14 cellular contexts compared by ENCODE assay signal in genomic region chr20:62409086-62409853, GRCh38. TPM values are rescaled to one million over a fixed set of nuclear protein-coding genes. Genes with fewer than 3 reads are reported as not detected.
DNase-seq lines count a peak whose midpoint lies in the region; ATAC-seq and TF ChIP-seq lines count a peak whose summit lies in the region.
"Had no signal": no experiment of that assay in that cellular context is flagged by ENCODE, and none has a peak within 500 bp of the region (broad histone marks: within the 10 kb centered on the region; RNA-seq: fewer than 3 reads in every experiment).

No MANE protein-coding gene starts in this region.

- no peaks in the 10 kb centered on the region for H3K9me3 Mint-ChIP-seq in activated naive CD4-positive, alpha-beta T cell treated with anti-CD3 and anti-CD28 coated beads, Interleukin-2, amount 10 ng/mL, durations not matched to agents 7 days and 5 days
- H3K9me3 Mint-ChIP-seq in memory B cell (no peaks in the 10 kb centered on the region), type B pancreatic cell (no peaks in the 10 kb centered on the region)
- H3K9me3 Mint-ChIP-seq: activated naive CD8-positive, alpha-beta T cell treated with anti-CD3 and anti-CD28 coated beads, Interleukin-2, amount 10 ng/mL, durations not matched to agents 7 days and 5 days had no signal

- intact Hi-C loops in PC-9 (cut with micrococcal nuclease; ENCODE audit: unreplicated experiment): loop anchor here (5.0 to 10.0 kb wide), 4 partner anchors 213 to 394 kb away; no protein-coding TSS in a partner anchor

- no peak overlapping the region for H3K18ac ChIP-seq in mesendoderm (ENCODE audit: low read length)

- H2BK5ac ChIP-seq in mesendoderm (ENCODE audit: low read length): no peak overlapping the region

- peak overlapping the region; percentile 13 for H3K4me3 Mint-ChIP-seq in activated naive CD4-positive, alpha-beta T cell treated with anti-CD3 and anti-CD28 coated beads, Interleukin-2, amount 10 ng/mL, durations not matched to agents 7 days and 5 days
- peak overlapping the region; percentile 33 for H3K4me3 Mint-ChIP-seq in memory B cell
- H3K4me3 Mint-ChIP-seq in type B pancreatic cell: peak overlapping the region; percentile 45

- H3K9me2 ChIP-seq in PC-9 (ENCODE audit: insufficient read depth): no peaks in the 10 kb centered on the region

- no peak overlapping the region for H2AK5ac ChIP-seq in mesendoderm (ENCODE audit: low read length)

- peaks cover 31% of the 10 kb centered on the region for H3K4me1 Mint-ChIP-seq in activated naive CD4-positive, alpha-beta T cell treated with anti-CD3 and anti-CD28 coated beads, Interleukin-2, amount 10 ng/mL, durations not matched to agents 7 days and 5 days
- H3K4me1 Mint-ChIP-seq in memory B cell (peaks cover 29% of the 10 kb centered on the region), type B pancreatic cell (ENCODE audit: unreplicated experiment) (peaks cover 14% of the 10 kb centered on the region)

- H3K4ac ChIP-seq in mesendoderm (ENCODE audit: low read depth, low read length): no peak overlapping the region

- no peaks in the 10 kb centered on the region for H3K9me3 ChIP-seq in PC-9 (ENCODE audit: insufficient read depth, low read depth)
- H3K9me3 ChIP-seq: SJSA1, upper lobe of right lung had no signal

- H3K4me2 ChIP-seq in PC-9 (0 out of 2 replicates have a peak overlapping the region, but pooled peaks have one; percentile 23), mesendoderm (ENCODE audit: low read length) (no peak overlapping the region)

- H3K27ac ChIP-seq in PC-9 (no peak overlapping the region), mesendoderm (ENCODE audit: low read depth, low read length) (no peak overlapping the region)
- H3K27ac ChIP-seq: SJSA1, upper lobe of right lung had no signal

- H3K79me2 ChIP-seq in PC-9 (ENCODE audit: low read depth) (no peaks in the 10 kb centered on the region), mesendoderm (ENCODE audit: control insufficient read depth, insufficient read depth, low read length) (no peaks in the 10 kb centered on the region)

- no peak overlapping the region for H3K23ac ChIP-seq in mesendoderm (ENCODE audit: low read length)

- H2AFZ ChIP-seq in PC-9: no peak overlapping the region

- DNase-seq in activated naive CD4-positive, alpha-beta T cell treated with anti-CD3 and anti-CD28 coated beads, Interleukin-2, amount 10 ng/mL, durations not matched to agents 7 days and 5 days: no peak
- no peak for DNase-seq in activated naive CD4-positive, alpha-beta T cell treated with anti-CD3 and anti-CD28 coated beads, Interleukin-2, amount 50 U/mL, for 16 hours
- DNase-seq in PC-9 (no peak), memory B cell (ENCODE audit: low spot score in 2 of 2) (no peak), type B pancreatic cell (ENCODE audit: extremely low spot score, unreplicated experiment) (no peak), mesendoderm (no peak), glomerular visceral epithelial cell (ENCODE audit: extremely low spot score) (no peak), globus pallidus (ENCODE audit: low spot score) (no peak)
- DNase-seq: NCI-H2081 treated with DMSO at 0.1 percent for 48 hours had no signal

- H4K20me1 ChIP-seq in PC-9 (ENCODE audit: insufficient read depth): peaks cover 11% of the 10 kb centered on the region; the same call in 1 of the 2 replicates

- no peak overlapping the region for H4K8ac ChIP-seq in mesendoderm (ENCODE audit: low read depth, low read length)

- POLR2A ChIA-PET in PC-9 (lab: Charles Lee; ENCODE audit: unreplicated experiment): no interaction called here

- peaks cover 32% of the 10 kb centered on the region for H3K27me3 Mint-ChIP-seq in activated naive CD4-positive, alpha-beta T cell treated with anti-CD3 and anti-CD28 coated beads, Interleukin-2, amount 10 ng/mL, durations not matched to agents 7 days and 5 days
- H3K27me3 Mint-ChIP-seq in memory B cell (no peaks in the 10 kb centered on the region), type B pancreatic cell (no peaks in the 10 kb centered on the region)

- peaks cover 13% of the 10 kb centered on the region; the same call in 1 of the 2 replicates for H3F3A ChIP-seq in PC-9 (ENCODE audit: insufficient read depth, low read depth)

- no TSS peak for BruUV-seq in PC-9 (replicated peaks; lab: Mats Ljungman, UMichigan)

- no peak overlapping the region for H3K27ac Mint-ChIP-seq in activated naive CD4-positive, alpha-beta T cell treated with anti-CD3 and anti-CD28 coated beads, Interleukin-2, amount 10 ng/mL, durations not matched to agents 7 days and 5 days
- H3K27ac Mint-ChIP-seq in memory B cell (no peak overlapping the region), type B pancreatic cell (peak overlapping the region; percentile 70)
- H3K27ac Mint-ChIP-seq: activated naive CD8-positive, alpha-beta T cell treated with anti-CD3 and anti-CD28 coated beads, Interleukin-2, amount 10 ng/mL, durations not matched to agents 7 days and 5 days had no signal

- H3K4me1 ChIP-seq in PC-9 (replicated peaks; ENCODE audit: insufficient read depth): peaks cover 18% of the 10 kb centered on the region
- peaks cover 3% of the 10 kb centered on the region for H3K4me1 ChIP-seq in mesendoderm (ENCODE audit: control insufficient read depth, low read depth, low read length)

- no CpG with 5 or more reads among the region's 12 CpGs for WGBS in mesendoderm (ENCODE audit: extremely low coverage, insufficient coverage, low lambda C conversion rate)

- TF ChIP-seq CTCF in PC-9 (conservative IDR thresholded peaks at IDR 0.05) (no peak), type B pancreatic cell (conservative IDR thresholded peaks at IDR 0.05) (no peak)

- H4K5ac ChIP-seq in mesendoderm (ENCODE audit: low read length): no peak overlapping the region

- H3K79me1 ChIP-seq in mesendoderm (ENCODE audit: low read length): peaks cover 2% of the 10 kb centered on the region

- no peaks in the 10 kb centered on the region for H3K36me3 Mint-ChIP-seq in activated naive CD4-positive, alpha-beta T cell treated with anti-CD3 and anti-CD28 coated beads, Interleukin-2, amount 10 ng/mL, durations not matched to agents 7 days and 5 days
- no peaks in the 10 kb centered on the region for H3K36me3 Mint-ChIP-seq in memory B cell
- H3K36me3 Mint-ChIP-seq in type B pancreatic cell: no peaks in the 10 kb centered on the region
- H3K36me3 Mint-ChIP-seq: activated naive CD8-positive, alpha-beta T cell treated with anti-CD3 and anti-CD28 coated beads, Interleukin-2, amount 10 ng/mL, durations not matched to agents 7 days and 5 days had no signal

- CTCF ChIA-PET in activated naive CD4-positive, alpha-beta T cell treated with anti-CD3 and anti-CD28 coated beads, Interleukin-2, amount 10 ng/mL, durations not matched to agents 7 days and 5 days (lab: Charles Lee): interaction anchor here (0.8 to 2.8 kb wide), 15 partner anchors 9 to 402 kb away, joined by 3 to 12 read pairs (median 4); no protein-coding TSS in a partner anchor
- CTCF ChIA-PET in PC-9 (lab: Charles Lee): interaction anchor here (1.2 to 1.6 kb wide), 2 partner anchors 17 to 207 kb away, joined by 4 to 5 read pairs; no protein-coding TSS in a partner anchor

- no peaks in the 10 kb centered on the region for H3K27me3 ChIP-seq in PC-9 (ENCODE audit: insufficient read depth, low read depth)
- H3K27me3 ChIP-seq in mesendoderm (ENCODE audit: insufficient read depth, low read length, poor library complexity): no peaks in the 10 kb centered on the region
- H3K27me3 ChIP-seq: upper lobe of right lung had no signal

- no peak overlapping the region for H2BK120ac ChIP-seq in mesendoderm (ENCODE audit: low read depth, low read length)

- no peak for ATAC-seq in memory B cell (ENCODE audit: low read depth)
- ATAC-seq: esophagus mucosa had no signal

- no peak overlapping the region for H3K56ac ChIP-seq in mesendoderm (ENCODE audit: low read length)

- H3K4me3 ChIP-seq in PC-9 (no peak overlapping the region), mesendoderm (ENCODE audit: low read length) (no peak overlapping the region)
- H3K4me3 ChIP-seq: SJSA1, upper lobe of right lung had no signal

- H3K36me3 ChIP-seq in PC-9 (ENCODE audit: low read depth): no peaks in the 10 kb centered on the region
- no peaks in the 10 kb centered on the region for H3K36me3 ChIP-seq in mesendoderm (ENCODE audit: control insufficient read depth, insufficient read depth, low read length)
- H3K36me3 ChIP-seq: upper lobe of right lung had no signal

- no peak overlapping the region for H3K9ac ChIP-seq in mesendoderm (ENCODE audit: low read length)

- H2BK15ac ChIP-seq in mesendoderm (replicated peaks; ENCODE audit: low read depth): no peak overlapping the region

RNA-seq across cellular contexts. Expression of gene CABLES2, which starts 2.2 kb away (rescaled TPM):
- total RNA-seq in PC-9 (2021) (11.2 and 14.1 TPM in 2 replicates), type B pancreatic cell (ENCODE audit: low replicate concordance) (11.7 and 18.4 TPM in 2 replicates)
- polyA plus RNA-seq in mesendoderm (2013, experiment 1 of 2): 4.4 TPM
- 4.3 TPM for polyA plus RNA-seq in mesendoderm (2013, experiment 2 of 2)

RNA-seq across cellular contexts. Expression of gene RBBP8NL, which starts 18.1 kb away (rescaled TPM):
- 8.7 and 14.0 TPM in 2 replicates for total RNA-seq in PC-9 (2021)
- total RNA-seq in type B pancreatic cell (ENCODE audit: low replicate concordance): 7.3 and 17.9 TPM in 2 replicates
- 0.31 TPM for polyA plus RNA-seq in mesendoderm (2013, experiment 1 of 2)
- polyA plus RNA-seq in mesendoderm (2013, experiment 2 of 2): 0.36 TPM
- total RNA-seq: activated naive CD8-positive, alpha-beta T cell treated with anti-CD3 and anti-CD28 coated beads, Interleukin-2, amount 10 ng/mL, durations not matched to agents 7 days and 5 days; SJSA1 had no signal
- polyA plus RNA-seq: liver had no signal

RNA-seq across cellular contexts. Expression of gene RPS21, which starts 22.4 kb away (rescaled TPM):
- total RNA-seq in PC-9 (2021) (2,188 and 2,275 TPM in 2 replicates), type B pancreatic cell (ENCODE audit: low replicate concordance) (1,432 and 1,737 TPM in 2 replicates)
- 3,271 TPM for polyA plus RNA-seq in mesendoderm (2013, experiment 1 of 2)
- polyA plus RNA-seq in mesendoderm (2013, experiment 2 of 2): 3,207 TPM

RNA-seq across cellular contexts. Expression of gene LAMA5, which starts 42.2 kb away (rescaled TPM):
- total RNA-seq in PC-9 (2021) (700 and 744 TPM in 2 replicates), type B pancreatic cell (ENCODE audit: low replicate concordance) (246 and 611 TPM in 2 replicates)
- polyA plus RNA-seq in mesendoderm (2013, experiment 1 of 2): 39.1 TPM
- 37.2 TPM for polyA plus RNA-seq in mesendoderm (2013, experiment 2 of 2)
